In the genomic region with DNA sequence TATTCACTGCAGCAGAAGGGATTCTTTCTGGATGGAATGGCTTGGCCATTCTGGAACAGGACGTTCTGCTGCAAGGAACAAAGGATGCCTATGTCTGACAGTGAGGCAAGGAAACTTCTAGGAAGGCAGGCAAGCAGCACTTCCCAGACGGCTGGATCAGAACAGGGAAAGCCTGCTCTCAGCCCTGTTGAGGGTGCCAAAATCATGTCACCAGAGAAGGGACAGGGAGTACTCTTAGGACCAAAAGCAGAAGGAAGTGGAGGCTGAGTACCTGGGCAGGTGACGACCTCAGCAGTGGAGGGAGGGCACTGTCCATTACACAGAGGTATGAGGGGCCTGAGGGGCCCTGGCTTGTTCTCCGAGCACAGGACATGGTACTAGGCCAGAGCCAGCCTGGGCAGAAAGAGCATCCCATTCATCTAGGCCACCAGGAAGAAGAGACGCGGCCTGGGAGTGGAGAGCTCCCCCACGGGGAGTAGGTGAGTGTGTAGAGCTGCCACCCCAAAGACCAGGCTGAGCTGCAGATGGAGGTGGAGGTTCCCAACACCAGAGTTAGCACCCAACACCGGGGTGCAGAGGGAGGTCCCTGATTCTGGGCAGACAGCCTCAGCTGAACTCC, we compare ENCODE assay signal across 19 cellular contexts. TPM values are rescaled to one million over a fixed set of nuclear protein-coding genes. Genes with fewer than 3 reads are reported as not detected.
A peak's percentile ranks its signal among the peaks of the same experiment; 100 is the strongest.
DNase-seq lines count a peak whose midpoint lies in the region; ATAC-seq and TF ChIP-seq lines count a peak whose summit lies in the region.
"Had no signal": no experiment of that assay in that cellular context is flagged by ENCODE, and none has a peak within 500 bp of the region (broad histone marks: within the 10 kb centered on the region; RNA-seq: fewer than 3 reads in every experiment).

No MANE protein-coding gene starts in this region.

- DNase-seq in activated CD8-positive, alpha-beta memory T cell treated with anti-CD3 and anti-CD28 coated beads for 24 hours, result peak; percentile 32
- no peak for DNase-seq in activated CD8-positive, alpha-beta memory T cell treated with anti-CD3 and anti-CD28 coated beads, Interleukin-2, amount 50 U/mL, for 4 hours
- DNase-seq in dorsolateral prefrontal cortex, result peak in 8 of 10 donors; percentile 13 to 39 (median 36)
- DNase-seq in midbrain (lab: John Stamatoyannopoulos, UW), result peak; percentile 32
- no peak for DNase-seq in NCI-H1436 (lab: John Stamatoyannopoulos, UW)
- no peak for DNase-seq in effector memory CD8-positive, alpha-beta T cell
- DNase-seq in SK-N-SH, result no peak
- DNase-seq: DMS79 treated with DMSO at 0.1 percent for 48 hours, KBM-7, NCI-H1105, occipital lobe had no signal

- H3K4me3 ChIP-seq in dorsolateral prefrontal cortex (peak overlapping the region in 1 of 59 donors; percentile 3), SK-N-SH (ENCODE audit: low read depth in 2 of 2, low read length in 1 of 2) (no peak overlapping the region)
- H3K4me3 ChIP-seq: mucosa of descending colon had no signal

- H3K27ac ChIP-seq in dorsolateral prefrontal cortex, result peak overlapping the region in 44 of 59 donors; percentile 4 to 83 (median 58)
- peak overlapping the region; percentile 4 for H3K27ac ChIP-seq in temporal lobe (ENCODE audit: low read depth, low read length)
- no peak overlapping the region for H3K27ac ChIP-seq in SK-N-SH (ENCODE audit: low read depth in 2 of 2, low read length in 1 of 2)
- H3K27ac ChIP-seq: C4-2B, HL-60 had no signal

- POLR2A ChIA-PET in SK-N-SH (lab: Yijun Ruan, JAX), result no interaction called here

- no peaks in the 10 kb centered on the region for H3K79me2 ChIP-seq in SK-N-SH (ENCODE audit: insufficient read depth)

- WGBS in SK-N-SH (ENCODE audit: low lambda C conversion rate), result 71% methylated on average over 7 of the region's 8 CpGs

- H3K9me3 ChIP-seq in SK-N-SH, result no peaks in the 10 kb centered on the region
- H3K9me3 ChIP-seq: mucosa of descending colon had no signal

- H3K27me3 ChIP-seq in dorsolateral prefrontal cortex, result no peaks in the 10 kb centered on the region
- no peaks in the 10 kb centered on the region for H3K27me3 ChIP-seq in SK-N-SH (ENCODE audit: insufficient read depth)

- ATAC-seq in effector memory CD8-positive, alpha-beta T cell (replicated peaks), result no peak
- ATAC-seq: mucosa of descending colon had no signal

- TF ChIP-seq EP300 in SK-N-SH (IDR thresholded peaks at IDR 0.05; ENCODE audit: borderline replicate concordance in 1 of 2, low read depth in 1 of 2, low read length in 1 of 2), result no peak

- H3K4me1 Mint-ChIP-seq in effector memory CD8-positive, alpha-beta T cell (ENCODE audit: low read depth in 2 of 2), result peaks cover 0 to 2% of the 10 kb centered on the region in 2 donors

- TF ChIP-seq RAD21 in SK-N-SH (IDR thresholded peaks at IDR 0.05; ENCODE audit: low read length), result no peak

- no peak for TF ChIP-seq CTCF in dorsolateral prefrontal cortex (IDR thresholded peaks at IDR 0.05 in 54 of 56, conservative IDR thresholded peaks at IDR 0.05 in 2 of 56; ENCODE audit: low read depth in 1 of 56, partially characterized antibody in 56 of 56)
- TF ChIP-seq CTCF in SK-N-SH (IDR thresholded peaks at IDR 0.05), result no peak

- no peak overlapping the region for H3K4me3 Mint-ChIP-seq in effector memory CD8-positive, alpha-beta T cell
- H3K4me3 Mint-ChIP-seq: T-helper 1 cell treated with Interleukin-12 subunit alpha and Interleukin-12 subunit beta and Interleukin-4 antibody, amounts not matched to agents 30 μg/mL and 1 μg/mL, for 36 hours had no signal

- no peak overlapping the region for H3K4me2 ChIP-seq in SK-N-SH

- no peaks in the 10 kb centered on the region for H3K9me2 ChIP-seq in SK-N-SH

- no peaks in the 10 kb centered on the region for H3F3A ChIP-seq in SK-N-SH (replicated peaks; ENCODE audit: insufficient read depth)

- H3K36me3 ChIP-seq in SK-N-SH (replicated peaks in 1 of 2; ENCODE audit: control insufficient read depth in 1 of 2, insufficient read depth in 2 of 2, low read length in 1 of 2), result no peaks in the 10 kb centered on the region

- H3K4me1 ChIP-seq in SK-N-SH (ENCODE audit: control insufficient read depth in 1 of 2, insufficient read depth in 2 of 2, low read depth in 1 of 2, low read length in 1 of 2), result peaks cover 0 to 2% of the 10 kb centered on the region in 2 experiments; a peak in 1 of 4 replicates

- H3K9me3 Mint-ChIP-seq in effector memory CD8-positive, alpha-beta T cell, result no peaks in the 10 kb centered on the region
- H3K9me3 Mint-ChIP-seq: T-helper 1 cell treated with Interleukin-12 subunit alpha and Interleukin-12 subunit beta and Interleukin-4 antibody, amounts not matched to agents 30 μg/mL and 1 μg/mL, for 36 hours had no signal

- H3K9ac ChIP-seq in SK-N-SH, result no peak overlapping the region

- intact Hi-C loops in dorsolateral prefrontal cortex (cut with DNase I), result no loop called here

- H3K27me3 Mint-ChIP-seq in effector memory CD8-positive, alpha-beta T cell, result peaks cover 0 to 9% of the 10 kb centered on the region in 2 donors

- CTCF ChIA-PET in SK-N-SH (lab: Yijun Ruan, JAX), result interaction anchor here (1.1 to 2.0 kb wide), 6 partner anchors 10 to 167 kb away, joined by 3 to 13 read pairs (median 4); partner anchors contain the start of genes ALDH1L1 and KLF15

- H3K27ac Mint-ChIP-seq in effector memory CD8-positive, alpha-beta T cell, result no peak overlapping the region
- H3K27ac Mint-ChIP-seq: T-helper 1 cell treated with Interleukin-12 subunit alpha and Interleukin-12 subunit beta and Interleukin-4 antibody, amounts not matched to agents 30 μg/mL and 1 μg/mL, for 36 hours had no signal

- H3K36me3 Mint-ChIP-seq in effector memory CD8-positive, alpha-beta T cell (ENCODE audit: insufficient read depth), result no peaks in the 10 kb centered on the region

- no peaks in the 10 kb centered on the region for H4K20me1 ChIP-seq in SK-N-SH (ENCODE audit: insufficient read depth)

- H2AFZ ChIP-seq in SK-N-SH (ENCODE audit: low read depth), result no peak overlapping the region

TF ChIP-seq in SK-N-SH, 30 proteins besides CTCF, POLR2A, EP300 and RAD21:
- TF ChIP-seq FOSL2 (IDR thresholded peaks at IDR 0.05; ENCODE audit: borderline replicate concordance, low read depth) (no peak), RFX5 (IDR thresholded peaks at IDR 0.05; ENCODE audit: low read length) (no peak), RXRA (IDR thresholded peaks at IDR 0.05; ENCODE audit: borderline replicate concordance, low read depth) (no peak), GABPA (IDR thresholded peaks at IDR 0.05; ENCODE audit: low read depth) (no peak), MXI1 (IDR thresholded peaks at IDR 0.05; ENCODE audit: low read depth, low read length) (no peak), USF1 (IDR thresholded peaks at IDR 0.05; ENCODE audit: borderline replicate concordance, low read depth) (no peak), CHD2 (IDR thresholded peaks at IDR 0.05; ENCODE audit: low read length, partially characterized antibody) (no peak), SIN3A (IDR thresholded peaks at IDR 0.05; ENCODE audit: borderline replicate concordance, low read depth, low read length) (no peak), POLR2AphosphoS5 (IDR thresholded peaks at IDR 0.05; ENCODE audit: low read depth, low read length) (no peak), FOXM1 (IDR thresholded peaks at IDR 0.05; ENCODE audit: low read depth) (no peak)
- TF ChIP-seq, protein P1, sequence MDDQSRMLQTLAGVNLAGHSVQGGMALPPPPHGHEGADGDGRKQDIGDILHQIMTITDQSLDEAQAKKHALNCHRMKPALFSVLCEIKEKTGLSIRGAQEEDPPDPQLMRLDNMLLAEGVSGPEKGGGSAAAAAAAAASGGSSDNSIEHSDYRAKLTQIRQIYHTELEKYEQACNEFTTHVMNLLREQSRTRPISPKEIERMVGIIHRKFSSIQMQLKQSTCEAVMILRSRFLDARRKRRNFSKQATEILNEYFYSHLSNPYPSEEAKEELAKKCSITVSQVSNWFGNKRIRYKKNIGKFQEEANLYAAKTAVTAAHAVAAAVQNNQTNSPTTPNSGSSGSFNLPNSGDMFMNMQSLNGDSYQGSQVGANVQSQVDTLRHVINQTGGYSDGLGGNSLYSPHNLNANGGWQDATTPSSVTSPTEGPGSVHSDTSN (IDR thresholded peaks at IDR 0.05), result no peak

RNA-seq across cellular contexts. Expression of gene KLF15, which starts 9.6 kb away (rescaled TPM):
- total RNA-seq in dorsolateral prefrontal cortex, result 100 to 1,000 TPM in 5 of 120 experiments, 10 to 100 TPM in 115; 11.7 to 112 (median 39.5) TPM
- 1.7 TPM for total RNA-seq in temporal lobe
- polyA plus RNA-seq in SK-N-SH (2012; rRNA removed), result 0.28 and 0.39 TPM in 2 replicates
- 0.19 and 0.33 TPM in 2 replicates for polyA plus RNA-seq in SK-N-SH (2012; cell fraction: cytosol; rRNA removed)
- 0.32 and 0.50 TPM in 2 replicates for polyA plus RNA-seq in SK-N-SH (2012; cell fraction: nucleus; rRNA removed)

RNA-seq across cellular contexts. Expression of gene CFAP100, which starts 47.1 kb away (rescaled TPM):
- total RNA-seq in dorsolateral prefrontal cortex (1 to 10 TPM in 102 of 120 experiments, under 1 TPM in 11, not detected in 7; 0.29 to 7.9 (median 2.4) TPM), temporal lobe (2.5 TPM)
- polyA plus RNA-seq in SK-N-SH (2012; rRNA removed), result not detected in 2 replicates
- polyA plus RNA-seq in SK-N-SH (2012; cell fraction: cytosol; rRNA removed), result not detected in 2 replicates
- not detected in 2 replicates for polyA plus RNA-seq in SK-N-SH (2012; cell fraction: nucleus; rRNA removed)
- total RNA-seq: A172, glomerular endothelial cell, mucosa of descending colon had no signal
- polyA plus RNA-seq: adipose tissue had no signal

Comparison
In these comparisons a context has a peak if more than half of its experiments do, and no peak if none do; other contexts are left out.
1. DNase-seq: peak in activated CD8-positive, alpha-beta memory T cell treated with anti-CD3 and anti-CD28 coated beads for 24 hours (single experiment), dorsolateral prefrontal cortex (8 of 10) and midbrain (single experiment); none in activated CD8-positive, alpha-beta memory T cell treated with anti-CD3 and anti-CD28 coated beads, Interleukin-2, amount 50 U/mL, for 4 hours (single experiment), NCI-H1436 (single experiment), effector memory CD8-positive, alpha-beta T cell (0 of 3) and SK-N-SH (single experiment).
2. H3K27ac ChIP-seq: peak in dorsolateral prefrontal cortex (44 of 59) and temporal lobe (single experiment); none in SK-N-SH (0 of 2).